Comparison of ENCODE assay signal across 1 cellular context in genomic region chr7:39375047-39375873, GRCh38.
TF ChIP-seq lines count a peak whose summit lies in the region.

No MANE protein-coding gene starts in this region.

TF ChIP-seq in liver, 16 proteins besides CTCF, POLR2A, EP300 and RAD21 (continued from another document):
- TF ChIP-seq ATF3 (IDR thresholded peaks at IDR 0.05) (no peak), REST (IDR thresholded peaks at IDR 0.05) (peak; percentile 37)
